ENCODE assay signal across 26 cellular contexts in genomic region chr2:231357931-231358330, GRCh38. TPM values are rescaled to one million over a fixed set of nuclear protein-coding genes. Genes with fewer than 3 reads are reported as not detected.
"Had no signal": no experiment of that assay in that cellular context is flagged by ENCODE, and none has a peak within 500 bp of the region (broad histone marks: within the 10 kb centered on the region; RNA-seq: fewer than 3 reads in every experiment).

No MANE protein-coding gene starts in this region.

- H3K4me3 Mint-ChIP-seq: activated CD8-positive, alpha-beta T cell treated with anti-CD3 and anti-CD28 coated beads, Interleukin-2, amount 10 ng/mL, durations not matched to agents 7 days and 5 days; activated naive CD4-positive, alpha-beta T cell treated with anti-CD3 and anti-CD28 coated beads, Interleukin-2, amount 50 U/mL, for 24 hours; activated T-helper 1 cell treated with anti-CD3 and anti-CD28 coated beads, Interleukin-12 subunit alpha, Interleukin-12 subunit beta, Interleukin-2, Interleukin-4 antibody, amounts not matched to agents 30 ng/mL and 10 ng/mL and 1 ng/mL, durations not matched to agents 14 hours and 24 hours and 36 hours; dendritic cell treated with granulocyte-macrophage colony-stimulating factor and Interleukin-4, amounts not matched to agents 40 ng/mL and 50 ng/mL, for 4 days; immature natural killer cell; nephron; type B pancreatic cell had no signal

- H3K9ac ChIP-seq: parathyroid adenoma had no signal

- H3K27ac Mint-ChIP-seq: activated CD8-positive, alpha-beta T cell treated with anti-CD3 and anti-CD28 coated beads, Interleukin-2, amount 10 ng/mL, durations not matched to agents 7 days and 5 days; activated naive CD4-positive, alpha-beta T cell treated with anti-CD3 and anti-CD28 coated beads, Interleukin-2, amount 50 U/mL, for 24 hours; activated T-helper 1 cell treated with anti-CD3 and anti-CD28 coated beads, Interleukin-12 subunit alpha, Interleukin-12 subunit beta, Interleukin-2, Interleukin-4 antibody, amounts not matched to agents 30 ng/mL and 10 ng/mL and 1 ng/mL, durations not matched to agents 14 hours and 24 hours and 36 hours; dendritic cell treated with granulocyte-macrophage colony-stimulating factor and Interleukin-4, amounts not matched to agents 40 ng/mL and 50 ng/mL, for 4 days; nephron; type B pancreatic cell had no signal

- H3K9me3 Mint-ChIP-seq: activated naive CD4-positive, alpha-beta T cell treated with anti-CD3 and anti-CD28 coated beads, Interleukin-2, amount 50 U/mL, for 24 hours; activated T-helper 1 cell treated with anti-CD3 and anti-CD28 coated beads, Interleukin-12 subunit alpha, Interleukin-12 subunit beta, Interleukin-2, Interleukin-4 antibody, amounts not matched to agents 30 ng/mL and 10 ng/mL and 1 ng/mL, durations not matched to agents 14 hours and 24 hours and 36 hours; dendritic cell treated with granulocyte-macrophage colony-stimulating factor and Interleukin-4, amounts not matched to agents 40 ng/mL and 50 ng/mL, for 4 days; immature natural killer cell; nephron; type B pancreatic cell had no signal

- H3K4me3 ChIP-seq: body of pancreas, cardiac muscle cell, hepatocyte, lower lobe of right lung, right lobe of liver, smooth muscle cell, thoracic aorta had no signal

- H3K9me3 ChIP-seq: body of pancreas, lower lobe of right lung, right lobe of liver, thoracic aorta had no signal

- H3K79me2 ChIP-seq: hepatocyte, parathyroid adenoma had no signal

- ATAC-seq: activated CD8-positive, alpha-beta T cell treated with anti-CD3 and anti-CD28 coated beads, Interleukin-2, amount 10 ng/mL, durations not matched to agents 7 days and 5 days; body of pancreas; foreskin keratinocyte; left lobe of liver; lower lobe of right lung; right lobe of liver had no signal

- DNase-seq: activated CD4-positive, alpha-beta T cell treated with anti-CD3 and anti-CD28 coated beads for 1 hour; activated CD4-positive, alpha-beta T cell treated with anti-CD3 and anti-CD28 coated beads, Interleukin-2, amount 50 U/mL, for 1 hour; activated CD8-positive, alpha-beta T cell treated with anti-CD3 and anti-CD28 coated beads, Interleukin-2, amount 10 ng/mL, durations not matched to agents 7 days and 5 days; activated gamma-delta T cell treated with Interleukin-2 at 50 U/mL for 16 hours; anterior cingulate cortex; body of pancreas; effector CD4-positive, alpha-beta T cell; immature natural killer cell; lower lobe of right lung; midbrain; right lobe of liver; stimulated activated CD4-positive, alpha-beta T cell treated with anti-CD3 and anti-CD28 coated beads, Interleukin-15, amount 100 ng/mL, for 24 hours; stimulated activated naive CD4-positive, alpha-beta T cell treated with Interleukin-2 at 50 U/mL for 16 hours had no signal

- H3K4me1 ChIP-seq: foreskin keratinocyte, parathyroid adenoma, right lobe of liver had no signal

- H3K36me3 ChIP-seq: cardiac muscle cell, lower lobe of right lung, right lobe of liver had no signal

- H2AFZ ChIP-seq: hepatocyte, parathyroid adenoma had no signal

- H3K27me3 ChIP-seq: body of pancreas, cardiac muscle cell, foreskin keratinocyte, hepatocyte, right lobe of liver had no signal

- H3K27ac ChIP-seq: body of pancreas, cardiac muscle cell, foreskin keratinocyte, hepatocyte, lower lobe of right lung, parathyroid adenoma, right lobe of liver, thoracic aorta had no signal

- H3K27me3 Mint-ChIP-seq: activated naive CD4-positive, alpha-beta T cell treated with anti-CD3 and anti-CD28 coated beads, Interleukin-2, amount 50 U/mL, for 24 hours; dendritic cell treated with granulocyte-macrophage colony-stimulating factor and Interleukin-4, amounts not matched to agents 40 ng/mL and 50 ng/mL, for 4 days; type B pancreatic cell had no signal

- H3K4me2 ChIP-seq: hepatocyte, smooth muscle cell had no signal

- H3K36me3 Mint-ChIP-seq: activated naive CD4-positive, alpha-beta T cell treated with anti-CD3 and anti-CD28 coated beads, Interleukin-2, amount 50 U/mL, for 24 hours had no signal

RNA-seq across cellular contexts. Expression of gene B3GNT7, which starts 37.6 kb away (rescaled TPM):
- total RNA-seq: activated T-helper 1 cell treated with anti-CD3 and anti-CD28 coated beads, Interleukin-12 subunit alpha, Interleukin-12 subunit beta, Interleukin-2, Interleukin-4 antibody, amounts not matched to agents 30 ng/mL and 10 ng/mL and 1 ng/mL, durations not matched to agents 14 hours and 24 hours and 36 hours; T-helper 2 cell treated with Interferon-gamma antibody and Interleukin-4, amounts not matched to agents 100 ng/mL and 5 ng/mL, for 36 hours had no signal
